In the genomic region with DNA sequence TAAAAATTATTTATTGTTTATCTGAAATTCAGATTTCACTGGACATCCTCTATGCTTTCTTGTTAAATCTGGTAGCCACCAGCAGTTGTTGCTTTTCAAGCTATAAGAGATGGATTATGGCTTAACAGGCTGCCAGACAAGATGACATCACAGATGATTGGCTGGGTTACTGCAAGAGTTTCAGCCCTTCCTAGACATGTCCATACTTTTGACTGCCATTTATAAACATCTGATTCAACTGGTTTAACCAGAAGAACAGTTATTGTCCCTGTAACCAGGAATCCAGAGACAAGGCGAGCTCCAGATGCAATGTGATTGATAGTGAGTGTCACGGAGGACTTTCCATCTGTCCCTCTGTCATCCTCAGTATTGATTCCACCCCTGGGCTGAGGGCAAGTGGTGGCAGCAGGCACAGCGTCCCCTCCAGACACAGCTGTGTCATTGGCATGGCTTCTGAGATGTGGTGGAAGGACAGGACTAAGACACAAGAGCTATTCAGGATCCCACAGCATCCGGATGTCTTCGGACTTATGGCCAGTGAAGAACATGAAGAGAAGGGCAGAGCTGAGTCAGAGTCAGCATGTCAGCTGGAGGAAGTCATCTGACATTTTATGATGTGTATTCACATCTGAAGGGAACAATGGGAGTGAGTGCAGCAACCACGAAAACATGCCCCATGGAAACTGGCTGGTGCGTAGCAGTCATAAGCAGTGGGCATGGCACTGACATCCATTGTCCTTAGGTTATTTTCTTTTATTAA, we compare ENCODE assay signal across 21 cellular contexts.
A peak's percentile ranks its signal among the peaks of the same experiment; 100 is the strongest.
DNase-seq lines count a peak whose midpoint lies in the region; ATAC-seq and TF ChIP-seq lines count a peak whose summit lies in the region.
"Had no signal": no experiment of that assay in that cellular context is flagged by ENCODE, and none has a peak within 500 bp of the region (broad histone marks: within the 10 kb centered on the region; RNA-seq: fewer than 3 reads in every experiment).

No MANE protein-coding gene starts in this region.

- no peak overlapping the region for H3K4me2 ChIP-seq in OCI-LY7 (ENCODE audit: low read length)
- H3K4me2 ChIP-seq: GM23338 had no signal

- intact Hi-C loops in OCI-LY7 (cut with micrococcal nuclease; ENCODE audit: unreplicated experiment): no loop called here

- no TSS peak for BruUV-seq in OCI-LY7 (replicated peaks; lab: Mats Ljungman, UMichigan)

- DNase-seq in NB4 (ENCODE audit: low read depth): peak; percentile 6
- peak; percentile 29 to 85 for DNase-seq in cardiac fibroblast (ENCODE audit: low read depth in 2 of 2)
- DNase-seq in foreskin melanocyte: peak; percentile 100
- DNase-seq in skeletal muscle cell (ENCODE audit: low read depth): peak; percentile 8
- DNase-seq in OCI-LY7 (ENCODE audit: low spot score): no peak
- DNase-seq: activated CD4-positive, alpha-beta T cell treated with anti-CD3 and anti-CD28 coated beads, Interleukin-2, amount 50 U/mL, for 1 hour; activated naive CD4-positive, alpha-beta T cell treated with Interleukin-2 at 50 U/mL for 16 hours; cortex of kidney; hypothalamus; KG1; NCI-H1105 treated with DMSO at 0.1 percent for 48 hours; NCI-H2171 treated with DMSO at 0.1 percent for 48 hours; NCI-H82; small intestine had no signal

- H3K9me3 ChIP-seq in OCI-LY7 (ENCODE audit: low read length): 0 out of 2 replicates have a peak, but pooled peaks cover 15% of the 10 kb centered on the region

- H3K4me3 ChIP-seq in NB4 (ENCODE audit: low read depth, low read length) (no peak overlapping the region), cardiac fibroblast (replicated peaks in 1 of 2; ENCODE audit: low read depth in 2 of 2, low read length in 2 of 2) (no peak overlapping the region), skeletal muscle cell (ENCODE audit: low read depth, low read length) (no peak overlapping the region), OCI-LY7 (ENCODE audit: low read depth, low read length, poor library complexity, severe bottlenecking) (no peak overlapping the region)
- H3K4me3 ChIP-seq: esophagus muscularis mucosa, GM23338 had no signal

- no peaks in the 10 kb centered on the region for H3K9me2 ChIP-seq in OCI-LY7 (ENCODE audit: insufficient read depth, low read length)

- H3K36me3 ChIP-seq in OCI-LY7 (ENCODE audit: insufficient read depth, low read length): no peaks in the 10 kb centered on the region
- H3K36me3 ChIP-seq: esophagus muscularis mucosa had no signal

- no peaks in the 10 kb centered on the region for H3K4me1 ChIP-seq in OCI-LY7 (ENCODE audit: insufficient read depth, low read length, poor library complexity, severe bottlenecking)
- H3K4me1 ChIP-seq: esophagus muscularis mucosa, parathyroid adenoma had no signal

- H4K20me1 ChIP-seq in OCI-LY7 (ENCODE audit: insufficient read depth, low read length): no peaks in the 10 kb centered on the region

- POLR2A ChIA-PET in OCI-LY7 (lab: Charles Lee): interaction anchor here (0.6 kb wide), 1 partner anchor 1809 kb away, joined by 3 read pairs; no protein-coding TSS in a partner anchor

- no peak overlapping the region for H3K27ac ChIP-seq in OCI-LY7 (ENCODE audit: low read depth, low read length, poor library complexity, severe bottlenecking)
- H3K27ac ChIP-seq: esophagus muscularis mucosa, HL-60, parathyroid adenoma had no signal

- H3K79me2 ChIP-seq in OCI-LY7 (ENCODE audit: insufficient read depth, low read depth, low read length): no peaks in the 10 kb centered on the region
- H3K79me2 ChIP-seq: parathyroid adenoma had no signal

- ATAC-seq in GM21526 (IDR thresholded peaks at IDR 0.05; ENCODE audit: low FRiP score, unreplicated experiment): no peak
- no peak for ATAC-seq in GM18868 (IDR thresholded peaks at IDR 0.05; ENCODE audit: unreplicated experiment)
- ATAC-seq: GM23338, Panc1 had no signal

- TF ChIP-seq CTCF in NB4 (IDR thresholded peaks at IDR 0.05; ENCODE audit: low read depth, low read length): no peak
- no peak for TF ChIP-seq CTCF in cardiac fibroblast (IDR thresholded peaks at IDR 0.05; ENCODE audit: low read depth, low read length)
- no peak for TF ChIP-seq CTCF in OCI-LY7 (conservative IDR thresholded peaks at IDR 0.05; ENCODE audit: low read length)

- no peak for TF ChIP-seq POLR2A in NB4 (IDR thresholded peaks at IDR 0.05; ENCODE audit: extremely low read depth, insufficient read length)

- CTCF ChIA-PET in OCI-LY7 (lab: Charles Lee; ENCODE audit: unreplicated experiment): no interaction called here

- H2AFZ ChIP-seq in OCI-LY7 (ENCODE audit: low read length): no peak overlapping the region
- H2AFZ ChIP-seq: GM23338, parathyroid adenoma had no signal
